Comparison of ENCODE assay signal across 17 cellular contexts in the genomic region with DNA sequence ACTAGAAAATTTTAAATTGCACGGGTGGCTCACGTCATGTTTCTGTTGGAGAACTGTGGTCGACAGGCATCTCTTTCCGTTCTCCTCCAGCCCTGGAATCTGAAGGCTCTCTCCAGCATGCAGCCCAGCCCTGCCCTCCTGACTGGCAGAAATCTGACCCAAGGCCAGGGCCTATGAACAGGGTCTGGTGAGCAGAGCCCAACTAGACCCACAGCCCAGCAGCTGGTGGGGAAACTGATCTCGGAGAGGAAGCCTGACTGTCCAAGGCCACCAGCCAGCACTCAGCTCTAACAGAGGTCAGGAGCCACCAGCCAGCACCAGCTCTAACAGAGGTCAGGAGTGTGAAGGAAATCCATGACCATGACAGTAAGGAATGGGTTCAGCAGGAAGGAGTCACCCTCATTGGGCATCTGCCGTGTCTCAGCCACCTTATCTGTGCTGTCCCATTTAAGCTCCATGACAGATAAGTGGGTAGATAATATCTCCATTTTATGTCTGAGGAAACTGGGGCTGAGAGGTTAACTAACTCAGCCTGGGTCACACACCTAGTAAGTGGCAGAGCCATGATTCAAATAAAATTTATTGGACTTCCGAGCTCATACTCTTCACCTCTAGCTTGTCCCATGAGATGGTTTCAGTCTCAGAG. TPM values are rescaled to one million over a fixed set of nuclear protein-coding genes. Genes with fewer than 3 reads are reported as not detected.
"Had no signal": no experiment of that assay in that cellular context is flagged by ENCODE, and none has a peak within 500 bp of the region (broad histone marks: within the 10 kb centered on the region; RNA-seq: fewer than 3 reads in every experiment).

No MANE protein-coding gene starts in this region.

- H3K4me3 Mint-ChIP-seq: activated naive CD8-positive, alpha-beta T cell treated with anti-CD3 and anti-CD28 coated beads for 36 hours; activated T-cell treated with anti-CD3 and anti-CD28 coated beads, Interleukin-2, amount 50 U/mL, for 24 hours; immature natural killer cell had no signal

- H3K4me1 Mint-ChIP-seq: activated naive CD8-positive, alpha-beta T cell treated with anti-CD3 and anti-CD28 coated beads for 36 hours; immature natural killer cell had no signal

- H3K4me1 ChIP-seq: uterus had no signal

- H3K27ac Mint-ChIP-seq: activated naive CD8-positive, alpha-beta T cell treated with anti-CD3 and anti-CD28 coated beads for 36 hours; activated T-cell treated with anti-CD3 and anti-CD28 coated beads, Interleukin-2, amount 50 U/mL, for 24 hours; immature natural killer cell had no signal

- H3K9me3 ChIP-seq: ovary, uterus had no signal

- H3K27me3 ChIP-seq: brain microvascular endothelial cell, ovary, uterus had no signal

- H3K27ac ChIP-seq: brain microvascular endothelial cell, ovary, uterus had no signal

- H3K36me3 ChIP-seq: brain microvascular endothelial cell, ovary, uterus had no signal

- DNase-seq: activated gamma-delta T cell treated with Interleukin-2 at 50 U/mL for 16 hours; activated naive CD8-positive, alpha-beta T cell treated with anti-CD3 and anti-CD28 coated beads for 36 hours; activated T-cell treated with anti-CD3 and anti-CD28 coated beads, Interleukin-2, amount 50 U/mL, for 24 hours; brain microvascular endothelial cell; cerebellar nuclear complex; dermis blood vessel endothelial cell; glutamatergic neuron; immature natural killer cell; mesenchymal stem cell; ovary; SW 1271; T-helper 9 cell; uterus had no signal

- H3K36me3 Mint-ChIP-seq: activated naive CD8-positive, alpha-beta T cell treated with anti-CD3 and anti-CD28 coated beads for 36 hours; immature natural killer cell had no signal

- H3K4me3 ChIP-seq: ovary, skin epidermis, uterus had no signal

- ATAC-seq: esophagus mucosa had no signal

- H3K9me3 Mint-ChIP-seq: activated naive CD8-positive, alpha-beta T cell treated with anti-CD3 and anti-CD28 coated beads for 36 hours; activated T-cell treated with anti-CD3 and anti-CD28 coated beads, Interleukin-2, amount 50 U/mL, for 24 hours; immature natural killer cell had no signal

RNA-seq across cellular contexts. Expression of a gene that starts 20.2 kb away (rescaled TPM):
- total RNA-seq: fibroblast of villous mesenchyme had no signal
- polyA plus RNA-seq: immature natural killer cell, neural cell had no signal
